ENCODE assay signal across 5 cellular contexts in the genomic region with DNA sequence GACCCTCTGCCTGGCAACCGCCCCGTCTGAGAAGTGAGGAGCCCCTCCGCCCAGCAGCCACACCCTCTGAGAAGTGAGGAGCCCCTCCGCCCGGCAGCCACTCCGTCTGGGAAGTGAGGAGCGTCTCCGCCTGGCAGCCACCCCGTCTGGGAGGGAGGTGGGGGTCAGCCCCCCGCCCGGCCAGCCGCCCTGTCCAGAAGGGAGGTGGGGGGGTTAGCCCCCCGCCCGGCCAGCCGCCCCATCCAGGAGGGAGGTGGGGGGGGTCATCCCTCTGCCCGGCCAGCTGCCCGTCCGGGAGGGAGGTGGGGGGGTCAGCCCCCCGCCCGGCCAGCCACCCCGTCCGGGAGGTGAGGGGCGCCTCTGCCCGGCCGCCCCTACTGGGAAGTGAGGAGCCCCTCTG. TPM values are rescaled to one million over a fixed set of nuclear protein-coding genes. Genes with fewer than 3 reads are reported as not detected.
"Had no signal": no experiment of that assay in that cellular context is flagged by ENCODE, and none has a peak within 500 bp of the region (broad histone marks: within the 10 kb centered on the region; RNA-seq: fewer than 3 reads in every experiment).

No MANE protein-coding gene starts in this region.

RNA-seq across cellular contexts. Expression of a gene that starts 3.6 kb away (rescaled TPM):
- total RNA-seq: M059J, PC-3, Peyer's patch, Right ventricle myocardium superior had no signal
- polyA plus RNA-seq: SK-N-SH had no signal
